Comparison of ENCODE assay signal across 32 cellular contexts in the genomic region with DNA sequence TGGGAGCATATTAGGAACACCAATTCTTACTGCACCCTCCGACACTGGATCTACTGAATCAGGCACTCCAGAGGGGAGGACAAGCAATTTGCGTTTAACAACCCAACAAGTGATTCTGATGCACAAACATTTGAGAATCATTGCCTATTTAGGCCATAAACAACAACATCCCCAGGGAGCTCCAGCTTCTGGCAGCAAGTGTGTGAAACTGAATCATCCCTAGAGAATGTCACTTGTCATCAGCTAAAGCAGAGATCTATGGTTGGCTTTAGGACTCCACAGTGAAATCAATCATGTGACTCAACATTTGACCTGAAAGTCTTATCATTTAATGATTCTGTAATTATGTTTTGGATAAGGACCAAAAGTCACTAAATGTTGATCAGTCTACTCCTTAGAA.
DNase-seq lines count a peak whose midpoint lies in the region; ATAC-seq and TF ChIP-seq lines count a peak whose summit lies in the region.
"Had no signal": no experiment of that assay in that cellular context is flagged by ENCODE, and none has a peak within 500 bp of the region (broad histone marks: within the 10 kb centered on the region; RNA-seq: fewer than 3 reads in every experiment).

No MANE protein-coding gene starts in this region.

- no peak for TF ChIP-seq POLR2A in adrenal gland (IDR thresholded peaks at IDR 0.05)

- no peaks in the 10 kb centered on the region for H3K4me1 Mint-ChIP-seq in activated CD8-positive, alpha-beta T cell treated with anti-CD3 and anti-CD28 coated beads for 36 hours (ENCODE audit: low read depth)
- H3K4me1 Mint-ChIP-seq: activated CD4-positive, alpha-beta T cell treated with anti-CD3 and anti-CD28 coated beads, Interleukin-2, amount 10 ng/mL, durations not matched to agents 24 days and 14 days; activated naive CD8-positive, alpha-beta T cell treated with anti-CD3 and anti-CD28 coated beads for 36 hours; IgD-negative memory B cell; naive thymus-derived CD8-positive, alpha-beta T cell; stimulated activated memory B cell treated with anti-CD40 and anti-IgM and Interleukin-4, amounts not matched to agents 10 μg/mL and 1 μg/mL and 100 μg/mL, for 72 hours had no signal

- in situ Hi-C loops in GM23248 (cut with MboI) = no loop called here

- no peak overlapping the region for H3K18ac ChIP-seq in mesenchymal stem cell (ENCODE audit: low read depth in 1 of 2, low read length in 2 of 2)

- H3K4me1 ChIP-seq in GM23248 (ENCODE audit: insufficient read depth) = no peaks in the 10 kb centered on the region
- H3K4me1 ChIP-seq in adrenal gland (replicated peaks in 1 of 2) = no peaks in the 10 kb centered on the region
- no peaks in the 10 kb centered on the region for H3K4me1 ChIP-seq in mesenchymal stem cell (ENCODE audit: control insufficient read depth, insufficient read depth, low read depth, low read length)
- H3K4me1 ChIP-seq: ascending aorta, psoas muscle, upper lobe of right lung had no signal

- no peaks in the 10 kb centered on the region for H3F3A ChIP-seq in GM23248 (ENCODE audit: insufficient read depth)

- no peak overlapping the region for H3K9ac ChIP-seq in GM23248
- H3K9ac ChIP-seq in mesenchymal stem cell (ENCODE audit: low read length) = no peak overlapping the region

- H3K79me1 ChIP-seq in mesenchymal stem cell (replicated peaks; ENCODE audit: low read length, poor library complexity, severe bottlenecking) = no peaks in the 10 kb centered on the region

- ATAC-seq in activated CD8-positive, alpha-beta T cell treated with anti-CD3 and anti-CD28 coated beads for 36 hours = no peak
- ATAC-seq: naive thymus-derived CD8-positive, alpha-beta T cell; psoas muscle; stimulated activated memory B cell treated with anti-CD40 and anti-IgM and Interleukin-4, amounts not matched to agents 10 μg/mL and 1 μg/mL and 100 μg/mL, for 72 hours; upper lobe of right lung had no signal

- H2AK5ac ChIP-seq in mesenchymal stem cell (ENCODE audit: low read length, severe bottlenecking) = no peak overlapping the region

- H3K14ac ChIP-seq in mesenchymal stem cell (ENCODE audit: low read length in 2 of 2) = no peak overlapping the region

- H3K27ac ChIP-seq in GM23248 (no peak overlapping the region), adrenal gland (no peak overlapping the region), mesenchymal stem cell (ENCODE audit: low read length, poor library complexity, severe bottlenecking) (no peak overlapping the region), WERI-Rb-1 (no peak overlapping the region)
- H3K27ac ChIP-seq: ascending aorta, cardiac muscle cell, coronary artery, psoas muscle, upper lobe of right lung had no signal

- intact Hi-C loops in adrenal gland (cut with DNase I) = no loop called here
- intact Hi-C loops in activated CD8-positive, alpha-beta T cell treated with anti-CD3 and anti-CD28 coated beads for 36 hours (cut with micrococcal nuclease) = no loop called here

- H3K4me3 Mint-ChIP-seq in activated CD8-positive, alpha-beta T cell treated with anti-CD3 and anti-CD28 coated beads for 36 hours = no peak overlapping the region
- H3K4me3 Mint-ChIP-seq: activated CD4-positive, alpha-beta T cell treated with anti-CD3 and anti-CD28 coated beads, Interleukin-2, amount 10 ng/mL, durations not matched to agents 24 days and 14 days; activated naive CD8-positive, alpha-beta T cell treated with anti-CD3 and anti-CD28 coated beads for 36 hours; IgD-negative memory B cell; mesothelial cell of epicardium; naive thymus-derived CD8-positive, alpha-beta T cell; stimulated activated memory B cell treated with anti-CD40 and anti-IgM and Interleukin-4, amounts not matched to agents 10 μg/mL and 1 μg/mL and 100 μg/mL, for 72 hours had no signal

- POLR2A ChIA-PET in activated CD8-positive, alpha-beta T cell treated with anti-CD3 and anti-CD28 coated beads for 36 hours (lab: Charles Lee) = no interaction called here

- no peaks in the 10 kb centered on the region for H3K79me2 ChIP-seq in GM23248 (ENCODE audit: insufficient read depth)

- H3K4me3 ChIP-seq in AG10803 (ENCODE audit: low read length) (no peak overlapping the region), GM23248 (no peak overlapping the region), adrenal gland (no peak overlapping the region), mesenchymal stem cell (ENCODE audit: insufficient read depth in 1 of 2, low read depth in 1 of 2, low read length in 2 of 2) (no peak overlapping the region), WERI-Rb-1 (ENCODE audit: low read depth, low read length) (no peak overlapping the region)
- H3K4me3 ChIP-seq: ascending aorta, cardiac muscle cell, coronary artery, psoas muscle, upper lobe of right lung had no signal

- H3K4ac ChIP-seq in mesenchymal stem cell (ENCODE audit: low read depth in 1 of 2, low read length in 2 of 2) = no peak overlapping the region

- H4K8ac ChIP-seq in mesenchymal stem cell (ENCODE audit: low read length) = no peak overlapping the region

- no peaks in the 10 kb centered on the region for H3K27me3 Mint-ChIP-seq in activated CD8-positive, alpha-beta T cell treated with anti-CD3 and anti-CD28 coated beads for 36 hours
- H3K27me3 Mint-ChIP-seq: activated CD4-positive, alpha-beta T cell treated with anti-CD3 and anti-CD28 coated beads, Interleukin-2, amount 10 ng/mL, durations not matched to agents 24 days and 14 days; activated naive CD8-positive, alpha-beta T cell treated with anti-CD3 and anti-CD28 coated beads for 36 hours; IgD-negative memory B cell; naive thymus-derived CD8-positive, alpha-beta T cell; stimulated activated memory B cell treated with anti-CD40 and anti-IgM and Interleukin-4, amounts not matched to agents 10 μg/mL and 1 μg/mL and 100 μg/mL, for 72 hours had no signal

- no peak overlapping the region for H2BK15ac ChIP-seq in mesenchymal stem cell (ENCODE audit: low read depth, poor library complexity, severe bottlenecking)

- no peak overlapping the region for H3K23ac ChIP-seq in mesenchymal stem cell (ENCODE audit: low read length in 2 of 2)

- DNase-seq in AG10803 (ENCODE audit: low read depth) (peak; percentile 9), GM23248 (peak; percentile 1), adrenal gland (peak in 4 of 7 donors; percentile 10 to 28 (median 20)), mesenchymal stem cell (peak; percentile 60), WERI-Rb-1 (no peak), iPS-NIHi11 (ENCODE audit: low spot score) (no peak), NCI-H345 (lab: John Stamatoyannopoulos, UW) (no peak)
- DNase-seq in activated CD8-positive, alpha-beta T cell treated with anti-CD3 and anti-CD28 coated beads for 36 hours = no peak
- DNase-seq: activated CD4-positive, alpha-beta T cell treated with anti-CD3 and anti-CD28 coated beads, Interleukin-2, amount 10 ng/mL, durations not matched to agents 24 days and 14 days; activated effector memory CD4-positive, alpha-beta T cell treated with Interleukin-2 at 50 U/mL for 16 hours; activated naive CD8-positive, alpha-beta T cell treated with anti-CD3 and anti-CD28 coated beads for 36 hours; activated T-cell treated with anti-CD3 and anti-CD28 coated beads, Interleukin-2, amount 50 U/mL, for 1 hour; DMS79; effector CD8-positive, alpha-beta T cell; GDM1; naive thymus-derived CD8-positive, alpha-beta T cell; NCI-H1092; NCI-H187 treated with DMSO at 0.1 percent for 48 hours; NCI-H226; NCI-H774; nucleus accumbens; psoas muscle; SIG-M5; substantia nigra; T-helper 9 cell; upper lobe of right lung had no signal

- H3K36me3 ChIP-seq in GM23248 (ENCODE audit: low read depth) = no peaks in the 10 kb centered on the region
- no peaks in the 10 kb centered on the region for H3K36me3 ChIP-seq in adrenal gland (replicated peaks in 1 of 2)
- H3K36me3 ChIP-seq in mesenchymal stem cell (ENCODE audit: control insufficient read depth in 1 of 2, insufficient read depth in 2 of 2, low read depth in 1 of 2, low read length in 2 of 2) = no peaks in the 10 kb centered on the region
- no peaks in the 10 kb centered on the region for H3K36me3 ChIP-seq in WERI-Rb-1
- H3K36me3 ChIP-seq: ascending aorta, cardiac muscle cell, upper lobe of right lung had no signal

- WGBS in GM23248 (ENCODE audit: low coverage in 1 of 2, low lambda C conversion rate in 2 of 2, missing lambda C conversion rate in 2 of 2), 2 experiments = 39 to 40% methylated on average over 2 of the region's 2 CpGs
- WGBS in adrenal gland, 4 donors = 56 to 100% (median 66%) methylated on average over 1 to 2 of the region's 2 CpGs
- WGBS in mesenchymal stem cell = 14% methylated on average over 2 of the region's 2 CpGs

- H3K9me3 Mint-ChIP-seq in activated CD8-positive, alpha-beta T cell treated with anti-CD3 and anti-CD28 coated beads for 36 hours = peaks cover 9% of the 10 kb centered on the region

- H3K9me3 ChIP-seq in GM23248 (ENCODE audit: low read depth) (no peaks in the 10 kb centered on the region), adrenal gland (replicated peaks in 1 of 3) (peaks cover 0 to 4% (median 0%) of the 10 kb centered on the region in 3 donors), mesenchymal stem cell (ENCODE audit: control insufficient read depth, low read length) (no peaks in the 10 kb centered on the region), WERI-Rb-1 (ENCODE audit: severe bottlenecking) (no peaks in the 10 kb centered on the region)
- H3K9me3 ChIP-seq: ascending aorta, psoas muscle, upper lobe of right lung had no signal

- H2BK5ac ChIP-seq in mesenchymal stem cell (ENCODE audit: low read depth, low read length, poor library complexity, severe bottlenecking) = no peak overlapping the region

- TF ChIP-seq CTCF in AG10803 (conservative IDR thresholded peaks at IDR 0.05; ENCODE audit: low read length) = no peak
- TF ChIP-seq CTCF in adrenal gland (IDR thresholded peaks at IDR 0.05) = no peak
- no peak for TF ChIP-seq CTCF in activated CD8-positive, alpha-beta T cell treated with anti-CD3 and anti-CD28 coated beads for 36 hours (IDR thresholded peaks at IDR 0.05)
- no peak for TF ChIP-seq CTCF in WERI-Rb-1 (IDR thresholded peaks at IDR 0.05; ENCODE audit: low read depth, low read length)

- no peaks in the 10 kb centered on the region for H4K20me1 ChIP-seq in GM23248 (ENCODE audit: insufficient read depth)

- H3K4me2 ChIP-seq in GM23248 (ENCODE audit: unreplicated experiment) (no peak overlapping the region), mesenchymal stem cell (ENCODE audit: low read length, poor library complexity, severe bottlenecking) (no peak overlapping the region)

- no peak overlapping the region for H3K27ac Mint-ChIP-seq in activated CD8-positive, alpha-beta T cell treated with anti-CD3 and anti-CD28 coated beads for 36 hours
- H3K27ac Mint-ChIP-seq: activated CD4-positive, alpha-beta T cell treated with anti-CD3 and anti-CD28 coated beads, Interleukin-2, amount 10 ng/mL, durations not matched to agents 24 days and 14 days; activated naive CD8-positive, alpha-beta T cell treated with anti-CD3 and anti-CD28 coated beads for 36 hours; IgD-negative memory B cell; mesothelial cell of epicardium; naive thymus-derived CD8-positive, alpha-beta T cell; stimulated activated memory B cell treated with anti-CD40 and anti-IgM and Interleukin-4, amounts not matched to agents 10 μg/mL and 1 μg/mL and 100 μg/mL, for 72 hours had no signal

- no peaks in the 10 kb centered on the region for H3K27me3 ChIP-seq in GM23248 (replicated peaks; ENCODE audit: insufficient read depth)
- H3K27me3 ChIP-seq in adrenal gland = no peaks in the 10 kb centered on the region
- H3K27me3 ChIP-seq in mesenchymal stem cell (ENCODE audit: control insufficient read depth in 1 of 2, insufficient read depth in 1 of 2, low read length in 2 of 2) = no peaks in the 10 kb centered on the region
- no peaks in the 10 kb centered on the region for H3K27me3 ChIP-seq in WERI-Rb-1 (ENCODE audit: insufficient read depth, low read depth, severe bottlenecking)
- H3K27me3 ChIP-seq: ascending aorta, upper lobe of right lung had no signal

- peak overlapping the region; percentile 15 for H4K91ac ChIP-seq in mesenchymal stem cell (ENCODE audit: low read length)

- no peak overlapping the region for H2BK12ac ChIP-seq in mesenchymal stem cell (ENCODE audit: low read length in 2 of 2)

- H2BK120ac ChIP-seq in mesenchymal stem cell (ENCODE audit: low read depth, low read length) = no peak overlapping the region

- no peaks in the 10 kb centered on the region for H3K36me3 Mint-ChIP-seq in activated CD8-positive, alpha-beta T cell treated with anti-CD3 and anti-CD28 coated beads for 36 hours (ENCODE audit: low read depth)
- H3K36me3 Mint-ChIP-seq: activated naive CD8-positive, alpha-beta T cell treated with anti-CD3 and anti-CD28 coated beads for 36 hours; IgD-negative memory B cell; stimulated activated memory B cell treated with anti-CD40 and anti-IgM and Interleukin-4, amounts not matched to agents 10 μg/mL and 1 μg/mL and 100 μg/mL, for 72 hours had no signal

- CTCF ChIA-PET in activated CD8-positive, alpha-beta T cell treated with anti-CD3 and anti-CD28 coated beads for 36 hours (lab: Charles Lee) = no interaction called here

- H2AFZ ChIP-seq in GM23248 (no peak overlapping the region), mesenchymal stem cell (ENCODE audit: low read depth, low read length) (no peak overlapping the region)

- 0 out of 2 replicates have a peak, but pooled peaks cover 2% of the 10 kb centered on the region for H3K9me2 ChIP-seq in GM23248 (ENCODE audit: insufficient read depth)

Comparison
In these comparisons a context has a peak if more than half of its experiments do, and no peak if none do; other contexts are left out.
1. DNase-seq: peak in AG10803 (single experiment), GM23248 (single experiment), adrenal gland (4 of 7) and mesenchymal stem cell (single experiment); none in activated CD8-positive, alpha-beta T cell treated with anti-CD3 and anti-CD28 coated beads for 36 hours (single experiment), WERI-Rb-1 (single experiment), iPS-NIHi11 (single experiment) and NCI-H345 (single experiment).